12 cellular contexts compared by ENCODE assay signal in genomic region chr5:59193616-59194319, GRCh38.
A peak's percentile ranks its signal among the peaks of the same experiment; 100 is the strongest.
DNase-seq lines count a peak whose midpoint lies in the region; ATAC-seq and TF ChIP-seq lines count a peak whose summit lies in the region.
"Had no signal": no experiment of that assay in that cellular context is flagged by ENCODE, and none has a peak within 500 bp of the region (broad histone marks: within the 10 kb centered on the region; RNA-seq: fewer than 3 reads in every experiment).

No MANE protein-coding gene starts in this region.

- POLR2A ChIA-PET in AG04449 (lab: Yijun Ruan, JAX): no interaction called here

- no peak overlapping the region for H3K27ac Mint-ChIP-seq in immature natural killer cell
- H3K27ac Mint-ChIP-seq: endodermal cell had no signal

- peak; percentile 67 for ATAC-seq in mucosa of descending colon
- no peak for ATAC-seq in GM18517 (IDR thresholded peaks at IDR 0.05; ENCODE audit: unreplicated experiment)

- no peaks in the 10 kb centered on the region for H3K36me3 ChIP-seq in mucosa of descending colon (ENCODE audit: low read depth)

- H3K9me3 ChIP-seq in mucosa of descending colon: no peaks in the 10 kb centered on the region

- H3K4me3 ChIP-seq in AG04449 (ENCODE audit: low read depth, low read length) (no peak overlapping the region), mucosa of descending colon (no peak overlapping the region)

- no peaks in the 10 kb centered on the region for H3K4me1 ChIP-seq in mucosa of descending colon (ENCODE audit: low read depth)

- peak; percentile 95 for DNase-seq in AG04449 (ENCODE audit: low read depth, low spot score)
- peak; percentile 98 for DNase-seq in HT1080 (ENCODE audit: low read depth)
- DNase-seq in epidermal melanocyte (ENCODE audit: insufficient read length, low spot score): peak; percentile 42
- DNase-seq in mucosa of descending colon: no peak
- no peak for DNase-seq in immature natural killer cell
- no peak for DNase-seq in DMS79 treated with DMSO at 0.1 percent for 48 hours (lab: John Stamatoyannopoulos, UW)
- DNase-seq in T-helper 9 cell: no peak
- DNase-seq: CD4-positive, CD25-positive, alpha-beta regulatory T cell; endodermal cell; naive B cell; NCI-H2227 treated with DMSO at 0.1 percent for 48 hours had no signal

- CTCF ChIA-PET in AG04449 (lab: Yijun Ruan, JAX): interaction anchor here (1.0 to 11.1 kb wide), 3 partner anchors 176 to 196 kb away, joined by 3 to 305 read pairs (median 4); no protein-coding TSS in a partner anchor

- TF ChIP-seq CTCF in AG04449 (IDR thresholded peaks at IDR 0.05; ENCODE audit: insufficient read depth, low read length, missing control alignments) (no peak), mucosa of descending colon (IDR thresholded peaks at IDR 0.05) (no peak)

- H3K9me3 Mint-ChIP-seq in immature natural killer cell: no peaks in the 10 kb centered on the region
- H3K9me3 Mint-ChIP-seq: endodermal cell had no signal

- peaks cover 0 to under 1% of the 10 kb centered on the region in 2 donors for H3K4me1 Mint-ChIP-seq in immature natural killer cell

- H3K27me3 Mint-ChIP-seq in immature natural killer cell (ENCODE audit: low read depth in 3 of 3): no peaks in the 10 kb centered on the region
- H3K27me3 Mint-ChIP-seq: naive B cell had no signal

- H3K36me3 Mint-ChIP-seq in immature natural killer cell: no peaks in the 10 kb centered on the region
- H3K36me3 Mint-ChIP-seq: CD4-positive, CD25-positive, alpha-beta regulatory T cell; naive B cell had no signal

- no peak overlapping the region for H3K4me3 Mint-ChIP-seq in immature natural killer cell
- H3K4me3 Mint-ChIP-seq: CD4-positive, CD25-positive, alpha-beta regulatory T cell; endodermal cell; naive B cell had no signal

- intact Hi-C loops in mucosa of descending colon (cut with DNase I, micrococcal nuclease): loop anchor here (5.0 to 10.0 kb wide), 2 partner anchors 171 to 174 kb away; no protein-coding TSS in a partner anchor

Comparison
In these comparisons a context has a peak if more than half of its experiments do, and no peak if none do; other contexts are left out.
1. DNase-seq: peak in AG04449 (single experiment), HT1080 (single experiment) and epidermal melanocyte (single experiment); none in mucosa of descending colon (0 of 3), immature natural killer cell (0 of 3), DMS79 treated with DMSO at 0.1 percent for 48 hours (single experiment) and T-helper 9 cell (single experiment).